Comparison of ENCODE assay signal across 10 cellular contexts in the genomic region with DNA sequence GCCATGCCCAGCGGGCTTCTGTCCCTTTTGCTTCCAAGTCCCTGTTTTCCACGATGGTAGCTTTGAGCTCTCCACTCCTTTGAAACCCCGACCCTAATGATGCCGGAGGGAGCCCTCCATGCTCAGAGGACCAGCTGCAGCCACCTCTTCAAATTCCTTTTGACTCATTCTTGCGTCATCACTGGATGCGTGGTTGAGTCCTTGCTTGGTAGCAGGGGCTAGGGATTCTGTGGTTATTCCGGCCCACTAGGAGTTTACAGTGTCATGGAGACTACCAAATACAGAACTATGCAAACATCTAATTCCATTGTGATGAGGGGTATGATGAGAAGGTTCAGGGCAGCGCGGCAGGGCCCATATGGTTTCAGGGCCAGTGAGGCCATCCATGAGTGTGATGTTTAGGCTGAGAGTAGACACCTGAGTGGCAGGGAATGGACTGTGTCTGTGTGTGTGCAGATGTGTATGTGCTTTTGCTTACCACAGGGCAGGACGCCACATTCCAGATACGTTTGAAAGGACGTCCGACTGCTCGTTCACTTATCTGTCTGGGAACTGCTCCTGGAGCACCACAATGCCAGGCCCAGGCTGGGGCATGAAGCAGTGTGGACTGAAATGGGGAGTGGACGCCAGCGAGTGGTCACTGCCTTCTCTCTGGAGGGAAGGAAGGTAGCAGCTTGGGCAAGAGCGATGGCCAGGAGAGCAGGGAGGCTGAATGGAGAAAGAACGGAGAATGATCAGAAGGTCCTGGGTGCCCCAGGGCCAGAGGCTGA. TPM values are rescaled to one million over a fixed set of nuclear protein-coding genes. Genes with fewer than 3 reads are reported as not detected.
DNase-seq lines count a peak whose midpoint lies in the region; ATAC-seq, FAIRE-seq and TF ChIP-seq lines count a peak whose summit lies in the region.
"Had no signal": no experiment of that assay in that cellular context is flagged by ENCODE, and none has a peak within 500 bp of the region (broad histone marks: within the 10 kb centered on the region; RNA-seq: fewer than 3 reads in every experiment).

No MANE protein-coding gene starts in this region.

- H3K27ac ChIP-seq in stomach = peak overlapping the region in 4 of 5 donors; percentile 60 to 70 (median 66)

- H3K9me3 ChIP-seq in stomach = no peaks in the 10 kb centered on the region

- H3K27me3 ChIP-seq in stomach = no peaks in the 10 kb centered on the region

- H3K4me3 ChIP-seq in stomach = no peak overlapping the region

- TF ChIP-seq CTCF in stomach (IDR thresholded peaks at IDR 0.05) = no peak

- WGBS in stomach, 5 donors = 72 to 81% (median 75%) methylated on average over 18 of the region's 18 CpGs

- FAIRE-seq in GM12892 (lab: Jason Lieb, UNC) = no peak
- FAIRE-seq: colon had no signal

- H3K36me3 ChIP-seq in stomach = no peaks in the 10 kb centered on the region

- H3K4me1 ChIP-seq in stomach = peaks cover 6 to 10% (median 7%) of the 10 kb centered on the region in 4 donors

- intact Hi-C loops in left ventricle myocardium superior (cut with micrococcal nuclease) = no loop called here
- intact Hi-C loops in stomach (cut with DNase I; ENCODE audit: low total_unique reads) = no loop called here

- no peak for TF ChIP-seq POLR2A in stomach (IDR thresholded peaks at IDR 0.05)
- TF ChIP-seq POLR2A in GM12892 (IDR thresholded peaks at IDR 0.05; ENCODE audit: low read depth, low read length) = no peak

- peak; percentile 99 for DNase-seq in HCEC 1CT
- DNase-seq in amniotic stem cell (lab: John Stamatoyannopoulos, UW) = peak; percentile 98
- DNase-seq in left ventricle myocardium superior = peak; percentile 25
- no peak for DNase-seq in stomach
- no peak for DNase-seq in NCI-H1092 treated with DMSO at 0.1 percent for 48 hours (lab: John Stamatoyannopoulos, UW)
- no peak for DNase-seq in GM12892 (ENCODE audit: insufficient read length)
- DNase-seq: T-helper 1 cell had no signal

- ATAC-seq in left ventricle myocardium superior (peak; percentile 68), HG02884 (IDR thresholded peaks at IDR 0.05; ENCODE audit: unreplicated experiment) (no peak), HG03432 (IDR thresholded peaks at IDR 0.05; ENCODE audit: unreplicated experiment) (no peak)

- no peak for TF ChIP-seq EP300 in stomach (IDR thresholded peaks at IDR 0.05)

RNA-seq across cellular contexts. Expression of gene ZBTB21, which starts 30.4 kb away (rescaled TPM):
- total RNA-seq in left ventricle myocardium superior (6.6 TPM), stomach (10 to 100 TPM in 2 of 5 donors, 1 to 10 TPM in 3; 4.3 to 18.7 (median 6.7) TPM)
- polyA plus RNA-seq in stomach = 1 to 10 TPM; 1.9 to 4.7 (median 2.4) TPM
- polyA plus RNA-seq in GM12892 (2012; ENCODE audit: missing spikeins) = 9.0 TPM

RNA-seq across cellular contexts. Expression of gene UMODL1, which starts 30.5 kb away (rescaled TPM):
- not detected for total RNA-seq in left ventricle myocardium superior
- under 1 TPM in 1 of 5 donors, not detected in 4; under 0.01 TPM for total RNA-seq in stomach
- polyA plus RNA-seq in stomach = not detected
- 0.06 TPM for polyA plus RNA-seq in GM12892 (2012; ENCODE audit: missing spikeins)

Comparison
In these comparisons a context has a peak if more than half of its experiments do, and no peak if none do; other contexts are left out.
1. DNase-seq: peak in HCEC 1CT (single experiment), amniotic stem cell (single experiment) and left ventricle myocardium superior (single experiment); none in stomach (single experiment), NCI-H1092 treated with DMSO at 0.1 percent for 48 hours (single experiment) and GM12892 (single experiment).